In genomic region chr7:128672927-128673517, GRCh38 we compare ENCODE assay signal across 1 cellular context.
TF ChIP-seq lines count a peak whose summit lies in the region.

No MANE protein-coding gene starts in this region.

TF ChIP-seq in K562, 482 proteins besides CTCF, POLR2A, EP300 and RAD21 (continued from another document and continues in another):
- TF ChIP-seq MGA (IDR thresholded peaks at IDR 0.05): no peak
- no peak for TF ChIP-seq E2F3 (CRISPR knock-in tag; IDR thresholded peaks at IDR 0.05)
- TF ChIP-seq SP2 (IDR thresholded peaks at IDR 0.05; ENCODE audit: extremely low read depth, low read depth, low read length, poor library complexity, severe bottlenecking): no peak
- no peak for TF ChIP-seq CHD4 (IDR thresholded peaks at IDR 0.05; ENCODE audit: insufficient read depth, insufficient replicate concordance, low read depth, low read length, poor library complexity, severe bottlenecking)
- TF ChIP-seq NFE2L1 (tag; IDR thresholded peaks at IDR 0.05; ENCODE audit: borderline replicate concordance, low read depth): no peak
- no peak for TF ChIP-seq WHSC1 (IDR thresholded peaks at IDR 0.05; ENCODE audit: low read length)
- TF ChIP-seq NRF1 (conservative IDR thresholded peaks at IDR 0.05 in 1 of 2, IDR thresholded peaks at IDR 0.05 in 1 of 2): peak; percentile 88 to 90
- TF ChIP-seq ZBTB7A (IDR thresholded peaks at IDR 0.05; ENCODE audit: borderline replicate concordance, control insufficient read depth, low read depth, low read length): peak; percentile 28; the same call in 1 of the 2 replicates
- no peak for TF ChIP-seq PPARD (CRISPR knock-in tag; IDR thresholded peaks at IDR 0.05)
- TF ChIP-seq NONO (IDR thresholded peaks at IDR 0.05; ENCODE audit: low read depth in 2 of 2, low read length in 1 of 2): no peak
- peak; percentile 29; a peak in 1 of 4 replicates for TF ChIP-seq MAZ (CRISPR knock-in tag; conservative IDR thresholded peaks at IDR 0.05 in 1 of 2, IDR thresholded peaks at IDR 0.05 in 1 of 2)
- no peak for TF ChIP-seq MLX (CRISPR knock-in tag; conservative IDR thresholded peaks at IDR 0.05)
- TF ChIP-seq FOXK1 (CRISPR knock-in tag; IDR thresholded peaks at IDR 0.05; ENCODE audit: borderline replicate concordance): peak; percentile 19; the same call in 1 of the 2 replicates
- no peak for TF ChIP-seq EGR1 (conservative IDR thresholded peaks at IDR 0.05)
- TF ChIP-seq USF1 (CRISPR knock-in tag; IDR thresholded peaks at IDR 0.05): no peak
- no peak for TF ChIP-seq DPF2 (IDR thresholded peaks at IDR 0.05)
- TF ChIP-seq MAFG (tag; conservative IDR thresholded peaks at IDR 0.05): no peak
- TF ChIP-seq TEAD4 (IDR thresholded peaks at IDR 0.05; ENCODE audit: low read length): no peak
- TF ChIP-seq TEAD4 (CRISPR knock-in tag; IDR thresholded peaks at IDR 0.05; ENCODE audit: borderline replicate concordance): no peak
- no peak for TF ChIP-seq ZNF76 (CRISPR knock-in tag; IDR thresholded peaks at IDR 0.05; ENCODE audit: borderline replicate concordance)
- TF ChIP-seq ZNF551 (CRISPR knock-in tag; IDR thresholded peaks at IDR 0.05): no peak
- no peak for TF ChIP-seq RBM25 (IDR thresholded peaks at IDR 0.05; ENCODE audit: low read depth, low read length, severe bottlenecking)
- TF ChIP-seq ZFPM2 (CRISPR knock-in tag; IDR thresholded peaks at IDR 0.05): no peak
- TF ChIP-seq ZNF766 (CRISPR knock-in tag; conservative IDR thresholded peaks at IDR 0.05): no peak
- no peak for TF ChIP-seq KDM2B (CRISPR knock-in tag; IDR thresholded peaks at IDR 0.05)
- no peak for TF ChIP-seq POLR2B (IDR thresholded peaks at IDR 0.05; ENCODE audit: low read depth, partially characterized antibody)
- TF ChIP-seq HMBOX1 (IDR thresholded peaks at IDR 0.05): peak; percentile 72
- TF ChIP-seq BRF1 (IDR thresholded peaks at IDR 0.05; ENCODE audit: borderline replicate concordance, extremely low read depth, insufficient read length): no peak
- no peak for TF ChIP-seq ZNF12 (CRISPR knock-in tag; IDR thresholded peaks at IDR 0.05)
- no peak for TF ChIP-seq FOXO4 (CRISPR knock-in tag; IDR thresholded peaks at IDR 0.05)
- TF ChIP-seq RBFOX2 (IDR thresholded peaks at IDR 0.05; ENCODE audit: low read depth, low read length): no peak
- no peak for TF ChIP-seq CC2D1A (IDR thresholded peaks at IDR 0.05)
- no peak for TF ChIP-seq SMAD2 (IDR thresholded peaks at IDR 0.05; ENCODE audit: low read depth, low read length)
- TF ChIP-seq LCOR (CRISPR knock-in tag; IDR thresholded peaks at IDR 0.05): 0 out of 2 replicates have a peak, but pooled peaks have one; percentile 33
- peak; percentile 88 for TF ChIP-seq CTCFL (IDR thresholded peaks at IDR 0.05; ENCODE audit: borderline replicate concordance, insufficient read depth, low read depth, low read length, poor library complexity, severe bottlenecking)
- TF ChIP-seq ZNF324 (CRISPR knock-in tag; IDR thresholded peaks at IDR 0.05): no peak
- TF ChIP-seq DIDO1 (tag; IDR thresholded peaks at IDR 0.05; ENCODE audit: low read depth): 0 out of 2 replicates have a peak, but pooled peaks have one; percentile 32
- no peak for TF ChIP-seq HOMEZ (CRISPR knock-in tag; IDR thresholded peaks at IDR 0.05)
- TF ChIP-seq MTA3 (IDR thresholded peaks at IDR 0.05; ENCODE audit: borderline replicate concordance): peak; percentile 25; the same call in 1 of the 2 replicates
- TF ChIP-seq ESRRB (CRISPR knock-in tag; IDR thresholded peaks at IDR 0.05; ENCODE audit: borderline replicate concordance): no peak
- no peak for TF ChIP-seq SLC30A9 (CRISPR knock-in tag; IDR thresholded peaks at IDR 0.05)
- no peak for TF ChIP-seq SMARCA5 (IDR thresholded peaks at IDR 0.05)
- no peak for TF ChIP-seq SMARCA4 (IDR thresholded peaks at IDR 0.05)
- no peak for TF ChIP-seq SAFB (IDR thresholded peaks at IDR 0.05; ENCODE audit: borderline replicate concordance, low read depth, low read length)
- 0 out of 4 replicates have a peak, but pooled peaks of 1 of the 2 experiments have one; percentile 37 for TF ChIP-seq RCOR1 (IDR thresholded peaks at IDR 0.05; ENCODE audit: borderline replicate concordance in 1 of 2, low read depth in 2 of 2, low read length in 2 of 2)
- TF ChIP-seq KDM4B (IDR thresholded peaks at IDR 0.05; ENCODE audit: borderline replicate concordance in 2 of 2, low read depth in 1 of 2): no peak
- no peak for TF ChIP-seq ZNF282 (CRISPR knock-in tag; IDR thresholded peaks at IDR 0.05)
- TF ChIP-seq MCM7 (IDR thresholded peaks at IDR 0.05): no peak
- no peak for TF ChIP-seq TCFL5 (CRISPR knock-in tag; conservative IDR thresholded peaks at IDR 0.05)
- TF ChIP-seq MEF2A (IDR thresholded peaks at IDR 0.05; ENCODE audit: control insufficient read depth, low read depth, low read length): no peak
- TF ChIP-seq RHOXF2B (CRISPR knock-in tag; conservative IDR thresholded peaks at IDR 0.05): no peak
- no peak for TF ChIP-seq ZKSCAN3 (CRISPR knock-in tag; IDR thresholded peaks at IDR 0.05)
- no peak for TF ChIP-seq LEF1 (IDR thresholded peaks at IDR 0.05)
